ENCODE assay signal across 9 cellular contexts in the genomic region with DNA sequence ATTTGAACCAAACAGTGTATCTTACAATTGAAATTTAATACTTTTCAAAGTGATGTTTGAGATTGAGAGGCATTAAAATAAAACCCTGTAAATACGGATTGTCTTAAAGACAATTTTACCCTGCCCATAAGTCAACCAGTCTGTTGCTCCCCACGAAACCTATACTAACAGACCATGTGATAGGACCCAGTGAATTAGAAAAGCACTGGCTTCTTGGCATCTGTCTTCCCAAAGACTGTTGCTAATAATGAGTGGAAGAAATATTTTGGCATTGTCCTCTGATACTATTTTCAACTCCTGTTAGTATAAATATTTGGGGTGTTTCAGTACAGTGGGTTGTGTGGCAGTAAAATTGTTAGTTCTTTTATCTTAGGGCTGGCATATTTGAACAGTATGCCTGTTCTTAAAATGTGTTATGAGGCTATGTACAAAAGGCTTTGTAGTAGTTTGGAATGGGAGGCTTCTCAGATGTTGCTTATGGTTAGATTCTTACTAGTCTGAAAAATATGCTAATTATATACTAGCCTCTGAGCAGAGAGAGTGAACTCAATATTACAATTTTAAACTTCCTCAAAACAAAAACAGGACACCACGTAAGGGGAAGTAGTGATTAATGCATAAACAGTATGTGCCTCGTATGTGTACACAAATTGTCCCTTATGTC.
DNase-seq lines count a peak whose midpoint lies in the region; ATAC-seq and TF ChIP-seq lines count a peak whose summit lies in the region.
"Had no signal": no experiment of that assay in that cellular context is flagged by ENCODE, and none has a peak within 500 bp of the region (broad histone marks: within the 10 kb centered on the region; RNA-seq: fewer than 3 reads in every experiment).

No MANE protein-coding gene starts in this region.

- no peak overlapping the region for H3K4me3 ChIP-seq in smooth muscle cell
- H3K4me3 ChIP-seq: A549 had no signal

- H3K27ac ChIP-seq in smooth muscle cell (ENCODE audit: low read depth), result peak overlapping the region; percentile 72
- H3K27ac ChIP-seq: A549 had no signal

- no peak overlapping the region for H3K4me3 Mint-ChIP-seq in activated naive CD8-positive, alpha-beta T cell treated with anti-CD3 and anti-CD28 coated beads, Interleukin-2, amount 50 U/mL, for 24 hours

- peaks cover 48% of the 10 kb centered on the region for H3K4me1 Mint-ChIP-seq in activated naive CD8-positive, alpha-beta T cell treated with anti-CD3 and anti-CD28 coated beads, Interleukin-2, amount 50 U/mL, for 24 hours

- H3K36me3 Mint-ChIP-seq in activated naive CD8-positive, alpha-beta T cell treated with anti-CD3 and anti-CD28 coated beads, Interleukin-2, amount 50 U/mL, for 24 hours (ENCODE audit: low read depth), result peaks cover 43% of the 10 kb centered on the region

- no peak overlapping the region for H2AFZ ChIP-seq in smooth muscle cell (ENCODE audit: low read depth)

- H3K79me2 ChIP-seq in smooth muscle cell (ENCODE audit: low read depth), result peaks cover 62% of the 10 kb centered on the region

- peaks cover 46% of the 10 kb centered on the region for H4K20me1 ChIP-seq in smooth muscle cell (ENCODE audit: low read depth)

- ATAC-seq in HG02870 (IDR thresholded peaks at IDR 0.05; ENCODE audit: unreplicated experiment), result peak; percentile 71
- no peak for ATAC-seq in activated naive CD8-positive, alpha-beta T cell treated with anti-CD3 and anti-CD28 coated beads, Interleukin-2, amount 50 U/mL, for 24 hours
- ATAC-seq: A549 had no signal

- H3K27ac Mint-ChIP-seq in activated naive CD8-positive, alpha-beta T cell treated with anti-CD3 and anti-CD28 coated beads, Interleukin-2, amount 50 U/mL, for 24 hours, result peak overlapping the region; percentile 43

- H3K36me3 ChIP-seq in smooth muscle cell (ENCODE audit: low read depth), result no peaks in the 10 kb centered on the region

- no peaks in the 10 kb centered on the region for H3K27me3 ChIP-seq in smooth muscle cell (ENCODE audit: low read depth)

- DNase-seq in DMS 273 (lab: John Stamatoyannopoulos, UW; ENCODE audit: unreplicated experiment) (peak; percentile 16), DMS 273 treated with DMSO at 0.1 percent for 48 hours (lab: John Stamatoyannopoulos, UW) (no peak), smooth muscle cell (lab: John Stamatoyannopoulos, UW; ENCODE audit: unreplicated experiment) (no peak), NCI-H446 treated with DMSO at 0.1 percent for 48 hours (lab: John Stamatoyannopoulos, UW) (no peak), NCI-H345 (lab: John Stamatoyannopoulos, UW) (no peak), NCI-H774 (lab: John Stamatoyannopoulos, UW) (no peak)
- DNase-seq in activated naive CD8-positive, alpha-beta T cell treated with anti-CD3 and anti-CD28 coated beads, Interleukin-2, amount 50 U/mL, for 24 hours, result no peak

- H3K4me1 ChIP-seq in smooth muscle cell (ENCODE audit: low read depth), result peaks cover 31% of the 10 kb centered on the region
- H3K4me1 ChIP-seq: A549 had no signal

- H3K4me2 ChIP-seq in smooth muscle cell, result peak overlapping the region; percentile 48
- H3K4me2 ChIP-seq: A549 had no signal

- H3K9me3 Mint-ChIP-seq in activated naive CD8-positive, alpha-beta T cell treated with anti-CD3 and anti-CD28 coated beads, Interleukin-2, amount 50 U/mL, for 24 hours, result peaks cover 9% of the 10 kb centered on the region

- no peaks in the 10 kb centered on the region for H3K9me3 ChIP-seq in smooth muscle cell (replicated peaks; ENCODE audit: low read depth)
- H3K9me3 ChIP-seq: A549 had no signal

- no peaks in the 10 kb centered on the region for H3K27me3 Mint-ChIP-seq in activated naive CD8-positive, alpha-beta T cell treated with anti-CD3 and anti-CD28 coated beads, Interleukin-2, amount 50 U/mL, for 24 hours

- WGBS in smooth muscle cell (ENCODE audit: low lambda C conversion rate), result 59% methylated on average over 4 of the region's 4 CpGs

- H3F3A ChIP-seq in smooth muscle cell (ENCODE audit: low read depth), result peaks cover 20% of the 10 kb centered on the region

- no peak for TF ChIP-seq CTCF in smooth muscle cell (IDR thresholded peaks at IDR 0.05; ENCODE audit: borderline replicate concordance, insufficient read depth, poor library complexity, severe bottlenecking)

- H3K9ac ChIP-seq in smooth muscle cell (ENCODE audit: low read depth), result no peak overlapping the region
